ENCODE assay signal across 9 cellular contexts in genomic region chr4:154503598-154503997, GRCh38. TPM values are rescaled to one million over a fixed set of nuclear protein-coding genes. Genes with fewer than 3 reads are reported as not detected.
DNase-seq lines count a peak whose midpoint lies in the region; ATAC-seq and TF ChIP-seq lines count a peak whose summit lies in the region.
"Had no signal": no experiment of that assay in that cellular context is flagged by ENCODE, and none has a peak within 500 bp of the region (broad histone marks: within the 10 kb centered on the region; RNA-seq: fewer than 3 reads in every experiment).

No MANE protein-coding gene starts in this region.

- no peaks in the 10 kb centered on the region for H3K36me3 ChIP-seq in smooth muscle cell (ENCODE audit: low read depth)

- no peak overlapping the region for H3K4me2 ChIP-seq in smooth muscle cell

- H3K9me3 Mint-ChIP-seq in endothelial cell (ENCODE audit: unreplicated experiment) = no peaks in the 10 kb centered on the region

- 17% methylated on average over 1 of the region's 1 CpG for WGBS in smooth muscle cell (ENCODE audit: low lambda C conversion rate)

- TF ChIP-seq CTCF in endothelial cell (IDR thresholded peaks at IDR 0.05; ENCODE audit: unreplicated experiment) (peak; percentile 76), smooth muscle cell (IDR thresholded peaks at IDR 0.05; ENCODE audit: borderline replicate concordance, insufficient read depth, poor library complexity, severe bottlenecking) (peak; percentile 62)

- no peaks in the 10 kb centered on the region for H4K20me1 ChIP-seq in smooth muscle cell (ENCODE audit: low read depth)

- no peaks in the 10 kb centered on the region for H3K4me1 ChIP-seq in smooth muscle cell (ENCODE audit: low read depth)

- no peak overlapping the region for H3K9ac ChIP-seq in smooth muscle cell (ENCODE audit: low read depth)

- peaks cover 5% of the 10 kb centered on the region for H3K4me1 Mint-ChIP-seq in endothelial cell (ENCODE audit: unreplicated experiment)
- H3K4me1 Mint-ChIP-seq: CD4-positive, CD25-positive, alpha-beta regulatory T cell had no signal

- DNase-seq in NCI-H2196 (lab: John Stamatoyannopoulos, UW; ENCODE audit: unreplicated experiment) (peak; percentile 5), NCI-H2196 treated with DMSO at 0.1 percent for 48 hours (lab: John Stamatoyannopoulos, UW; ENCODE audit: unreplicated experiment) (no peak), NCI-H526 treated with DMSO at 0.1 percent for 48 hours (lab: John Stamatoyannopoulos, UW) (peak; percentile 30), endothelial cell (ENCODE audit: low spot score) (no peak), smooth muscle cell (lab: John Stamatoyannopoulos, UW; ENCODE audit: unreplicated experiment) (no peak)

- no peaks in the 10 kb centered on the region for H3K36me3 Mint-ChIP-seq in endothelial cell (ENCODE audit: low read depth, unreplicated experiment)
- H3K36me3 Mint-ChIP-seq: CD4-positive, CD25-positive, alpha-beta regulatory T cell had no signal

- peaks cover 37% of the 10 kb centered on the region for H3K27me3 ChIP-seq in smooth muscle cell (ENCODE audit: low read depth)

- no peaks in the 10 kb centered on the region for H3K27me3 Mint-ChIP-seq in endothelial cell (ENCODE audit: unreplicated experiment)

- H3K27ac ChIP-seq in smooth muscle cell (ENCODE audit: low read depth) = no peak overlapping the region

- ATAC-seq in GM19328 (IDR thresholded peaks at IDR 0.05; ENCODE audit: unreplicated experiment) (no peak), GM21786 (IDR thresholded peaks at IDR 0.05; ENCODE audit: unreplicated experiment) (no peak), GM18498 (IDR thresholded peaks at IDR 0.05; ENCODE audit: unreplicated experiment) (no peak)

- no peaks in the 10 kb centered on the region for H3K79me2 ChIP-seq in smooth muscle cell (ENCODE audit: low read depth)

- H3K27ac Mint-ChIP-seq in endothelial cell (ENCODE audit: unreplicated experiment) = no peak overlapping the region
- H3K27ac Mint-ChIP-seq: CD4-positive, CD25-positive, alpha-beta regulatory T cell had no signal

- no peaks in the 10 kb centered on the region for H3K9me3 ChIP-seq in smooth muscle cell (replicated peaks; ENCODE audit: low read depth)

- no peaks in the 10 kb centered on the region for H3F3A ChIP-seq in smooth muscle cell (ENCODE audit: low read depth)

- no peak overlapping the region for H3K4me3 ChIP-seq in smooth muscle cell

- no peak overlapping the region for H2AFZ ChIP-seq in smooth muscle cell (ENCODE audit: low read depth)

- H3K4me3 Mint-ChIP-seq in endothelial cell (ENCODE audit: unreplicated experiment) = no peak overlapping the region
- H3K4me3 Mint-ChIP-seq: CD4-positive, CD25-positive, alpha-beta regulatory T cell had no signal

RNA-seq across cellular contexts. Expression of gene DCHS2, which starts 12.0 kb away (rescaled TPM):
- total RNA-seq in endothelial cell (ENCODE audit: unreplicated experiment) = not detected
- total RNA-seq in smooth muscle cell = 0.45 and 5.1 TPM in 2 replicates
- polyA plus RNA-seq in smooth muscle cell = 0.91 and 1.3 TPM in 2 replicates
- total RNA-seq: CD4-positive, CD25-positive, alpha-beta regulatory T cell had no signal
- polyA plus RNA-seq: CD4-positive, CD25-positive, alpha-beta regulatory T cell had no signal

RNA-seq across cellular contexts. Expression of gene PLRG1, which starts 46.6 kb away (rescaled TPM):
- total RNA-seq in endothelial cell (ENCODE audit: unreplicated experiment) (70.6 TPM), smooth muscle cell (88.1 and 138 TPM in 2 replicates)
- polyA plus RNA-seq in smooth muscle cell = 66.2 and 66.4 TPM in 2 replicates

RNA-seq across cellular contexts. Expression of gene FGB, which starts 59.2 kb away (rescaled TPM):
- not detected for total RNA-seq in endothelial cell (ENCODE audit: unreplicated experiment)
- not detected in 2 replicates for total RNA-seq in smooth muscle cell
- polyA plus RNA-seq in smooth muscle cell = 1.1 and 1.3 TPM in 2 replicates
- total RNA-seq: CD4-positive, CD25-positive, alpha-beta regulatory T cell had no signal
- polyA plus RNA-seq: CD4-positive, CD25-positive, alpha-beta regulatory T cell had no signal

Comparison
In these comparisons a context has a peak if more than half of its experiments do, and no peak if none do; other contexts are left out.
1. DNase-seq: peak in NCI-H2196 (single experiment) and NCI-H526 treated with DMSO at 0.1 percent for 48 hours (single experiment); none in NCI-H2196 treated with DMSO at 0.1 percent for 48 hours (single experiment), endothelial cell (single experiment) and smooth muscle cell (single experiment).